ENCODE assay signal across 1 cellular context in the genomic region with DNA sequence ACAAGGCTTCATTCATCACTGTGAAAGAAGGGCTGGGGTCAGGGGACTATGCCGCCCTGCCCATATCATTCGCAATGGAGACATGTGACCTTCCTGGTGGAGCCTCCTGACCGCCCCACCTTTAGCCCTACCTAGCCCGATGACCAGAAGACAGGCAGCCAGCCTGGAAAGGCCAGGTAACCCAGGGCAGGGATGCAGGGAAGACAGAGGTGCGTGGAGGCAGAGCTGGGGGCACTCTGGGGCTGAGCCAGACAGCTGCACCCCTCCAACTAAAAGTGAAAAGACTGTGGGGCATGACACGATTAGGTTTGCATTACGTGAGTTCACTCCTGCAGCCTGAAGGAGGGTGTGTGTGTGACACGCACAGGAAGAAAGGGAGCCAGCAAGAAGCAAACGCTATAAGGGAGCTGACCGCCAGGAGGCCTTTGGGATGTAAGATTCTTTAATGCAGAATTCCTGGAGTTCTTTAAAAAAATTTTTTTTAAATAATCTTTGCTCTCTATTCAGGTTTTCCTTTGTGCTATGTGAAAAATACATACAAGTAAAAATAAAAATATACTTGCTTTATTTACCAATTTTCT.
TF ChIP-seq lines count a peak whose summit lies in the region.

No MANE protein-coding gene starts in this region.

TF ChIP-seq in IMR-90, 13 proteins besides CTCF, POLR2A, EP300 and RAD21:
- TF ChIP-seq, protein P1, sequence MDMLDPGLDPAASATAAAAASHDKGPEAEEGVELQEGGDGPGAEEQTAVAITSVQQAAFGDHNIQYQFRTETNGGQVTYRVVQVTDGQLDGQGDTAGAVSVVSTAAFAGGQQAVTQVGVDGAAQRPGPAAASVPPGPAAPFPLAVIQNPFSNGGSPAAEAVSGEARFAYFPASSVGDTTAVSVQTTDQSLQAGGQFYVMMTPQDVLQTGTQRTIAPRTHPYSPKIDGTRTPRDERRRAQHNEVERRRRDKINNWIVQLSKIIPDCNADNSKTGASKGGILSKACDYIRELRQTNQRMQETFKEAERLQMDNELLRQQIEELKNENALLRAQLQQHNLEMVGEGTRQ (IDR thresholded peaks at IDR 0.05; ENCODE audit: low read depth, low read length), result no peak
- TF ChIP-seq MAZ (IDR thresholded peaks at IDR 0.05; ENCODE audit: borderline replicate concordance, low read depth, low read length) (no peak), BHLHE40 (IDR thresholded peaks at IDR 0.05; ENCODE audit: low read depth, low read length) (no peak), RCOR1 (IDR thresholded peaks at IDR 0.05; ENCODE audit: insufficient replicate concordance, low read length) (no peak), MXI1 (IDR thresholded peaks at IDR 0.05; ENCODE audit: borderline replicate concordance, low read depth, low read length) (no peak), CEBPB (IDR thresholded peaks at IDR 0.05; ENCODE audit: low read depth, low read length) (no peak), RFX5 (IDR thresholded peaks at IDR 0.05; ENCODE audit: low read depth, low read length) (no peak), NFE2L2 (IDR thresholded peaks at IDR 0.05; ENCODE audit: low read depth, low read length) (no peak), CHD1 (IDR thresholded peaks at IDR 0.05; ENCODE audit: low read depth, low read length) (no peak), FOS (IDR thresholded peaks at IDR 0.05; ENCODE audit: low read depth, low read length) (no peak), SMC3 (IDR thresholded peaks at IDR 0.05; ENCODE audit: low read depth, low read length) (no peak), MAFK (IDR thresholded peaks at IDR 0.05; ENCODE audit: low read depth, low read length) (no peak)
- TF ChIP-seq, protein P2, sequence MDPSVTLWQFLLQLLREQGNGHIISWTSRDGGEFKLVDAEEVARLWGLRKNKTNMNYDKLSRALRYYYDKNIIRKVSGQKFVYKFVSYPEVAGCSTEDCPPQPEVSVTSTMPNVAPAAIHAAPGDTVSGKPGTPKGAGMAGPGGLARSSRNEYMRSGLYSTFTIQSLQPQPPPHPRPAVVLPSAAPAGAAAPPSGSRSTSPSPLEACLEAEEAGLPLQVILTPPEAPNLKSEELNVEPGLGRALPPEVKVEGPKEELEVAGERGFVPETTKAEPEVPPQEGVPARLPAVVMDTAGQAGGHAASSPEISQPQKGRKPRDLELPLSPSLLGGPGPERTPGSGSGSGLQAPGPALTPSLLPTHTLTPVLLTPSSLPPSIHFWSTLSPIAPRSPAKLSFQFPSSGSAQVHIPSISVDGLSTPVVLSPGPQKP (IDR thresholded peaks at IDR 0.05; ENCODE audit: borderline replicate concordance, low read depth, low read length), result no peak
